9 cellular contexts compared by ENCODE assay signal in the genomic region with DNA sequence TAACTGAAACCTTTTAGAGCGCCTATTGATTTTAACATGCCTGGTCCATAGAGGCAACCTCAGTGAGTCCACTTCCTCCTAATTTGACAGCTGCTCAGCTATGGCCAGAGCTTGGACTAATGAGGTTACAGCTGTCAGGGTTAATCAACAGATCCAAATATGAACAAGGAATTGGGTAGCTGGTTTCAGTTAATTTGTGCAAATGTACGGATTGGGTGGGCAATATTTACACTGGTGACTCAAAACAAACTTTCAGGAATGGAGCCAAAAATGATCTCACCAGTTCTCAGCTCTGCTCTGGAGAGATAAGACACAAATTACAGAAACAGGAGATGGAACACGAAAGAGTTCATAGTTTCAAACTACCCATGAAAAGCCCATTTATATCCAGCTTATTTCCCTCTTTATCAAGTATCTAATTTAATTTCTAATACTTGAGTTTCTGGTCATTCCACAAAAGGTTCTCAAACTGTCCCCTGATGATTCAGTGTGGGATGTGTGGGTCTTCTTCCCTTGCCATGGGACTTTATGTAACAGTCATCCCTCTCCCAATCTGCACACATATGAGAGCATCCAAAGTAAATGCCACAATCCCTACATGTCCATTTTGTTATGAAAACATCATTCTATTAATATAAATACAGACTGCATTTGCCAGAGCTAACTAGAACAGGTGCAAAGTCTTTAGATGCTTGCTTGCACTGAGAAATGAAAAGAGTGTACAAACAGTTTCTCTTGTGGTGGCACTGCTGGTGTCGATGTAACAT.
A peak's percentile ranks its signal among the peaks of the same experiment; 100 is the strongest.
DNase-seq lines count a peak whose midpoint lies in the region; ATAC-seq and TF ChIP-seq lines count a peak whose summit lies in the region.
"Had no signal": no experiment of that assay in that cellular context is flagged by ENCODE, and none has a peak within 500 bp of the region (broad histone marks: within the 10 kb centered on the region; RNA-seq: fewer than 3 reads in every experiment).

No MANE protein-coding gene starts in this region.

- DNase-seq in Right ventricle myocardium superior (no peak), left ventricle myocardium inferior (no peak), NCI-H748 (lab: John Stamatoyannopoulos, UW; ENCODE audit: unreplicated experiment) (peak; percentile 92), dermis microvascular lymphatic vessel endothelial cell (ENCODE audit: low read depth in 2 of 2) (peak; percentile 18 to 80), GF-D8 (lab: John Stamatoyannopoulos, UW) (no peak), mesenteric fat pad (ENCODE audit: low spot score) (no peak), SKM-1 (lab: John Stamatoyannopoulos, UW; ENCODE audit: unreplicated experiment) (no peak)
- DNase-seq: naive thymus-derived CD4-positive, alpha-beta T cell had no signal

- ATAC-seq in Right ventricle myocardium superior (ENCODE audit: poor library complexity), result peak; percentile 42
- ATAC-seq: naive thymus-derived CD4-positive, alpha-beta T cell had no signal

- H3K9me3 ChIP-seq in left ventricle myocardium inferior (replicated peaks), result no peaks in the 10 kb centered on the region
- no peaks in the 10 kb centered on the region for H3K9me3 ChIP-seq in skeletal muscle satellite cell (replicated peaks; ENCODE audit: low read length)

- no peak overlapping the region for H3K9ac ChIP-seq in skeletal muscle satellite cell (ENCODE audit: low read depth, low read length)

- H3K27ac ChIP-seq in left ventricle myocardium inferior (replicated peaks), result no peak overlapping the region

- TF ChIP-seq CTCF in left ventricle myocardium inferior (IDR thresholded peaks at IDR 0.05; ENCODE audit: borderline replicate concordance), result no peak

- H3K27me3 ChIP-seq in left ventricle myocardium inferior (ENCODE audit: low read depth), result no peaks in the 10 kb centered on the region
- H3K27me3 ChIP-seq in skeletal muscle satellite cell (ENCODE audit: control insufficient read depth, insufficient read depth, low read length), result no peaks in the 10 kb centered on the region

- no peaks in the 10 kb centered on the region for H3K36me3 ChIP-seq in left ventricle myocardium inferior
- no peaks in the 10 kb centered on the region for H3K36me3 ChIP-seq in skeletal muscle satellite cell (ENCODE audit: insufficient read depth, low read length)

- intact Hi-C loops in Right ventricle myocardium superior (cut with DNase I), result loop anchor here (5.0 to 10.0 kb wide), 3 partner anchors 101 to 548 kb away; no protein-coding TSS in a partner anchor
- intact Hi-C loops in left ventricle myocardium inferior (cut with micrococcal nuclease), result no loop called here

- no peak overlapping the region for H3K4me3 ChIP-seq in left ventricle myocardium inferior
- no peak overlapping the region for H3K4me3 ChIP-seq in skeletal muscle satellite cell (ENCODE audit: low read length)

- H3K4me2 ChIP-seq in skeletal muscle satellite cell (ENCODE audit: low read length), result peak overlapping the region; percentile 0

- peaks cover 22% of the 10 kb centered on the region for H3K4me1 ChIP-seq in left ventricle myocardium inferior
- H3K4me1 ChIP-seq in skeletal muscle satellite cell (ENCODE audit: control insufficient read depth, insufficient read depth, low read length), result peaks cover 28% of the 10 kb centered on the region

Comparison
In these comparisons a context has a peak if more than half of its experiments do, and no peak if none do; other contexts are left out.
1. DNase-seq: peak in NCI-H748 (single experiment) and dermis microvascular lymphatic vessel endothelial cell (2 of 2); none in Right ventricle myocardium superior (single experiment), left ventricle myocardium inferior (single experiment), GF-D8 (single experiment), mesenteric fat pad (single experiment) and SKM-1 (single experiment).